Comparison of ENCODE assay signal across 21 cellular contexts in genomic region chr16:59295474-59295873, GRCh38.
DNase-seq lines count a peak whose midpoint lies in the region; ATAC-seq, FAIRE-seq and TF ChIP-seq lines count a peak whose summit lies in the region.
"Had no signal": no experiment of that assay in that cellular context is flagged by ENCODE, and none has a peak within 500 bp of the region (broad histone marks: within the 10 kb centered on the region; RNA-seq: fewer than 3 reads in every experiment).

No MANE protein-coding gene starts in this region.

- peak overlapping the region; percentile 33; the same call in 2 of the 3 replicates for H3K4me2 ChIP-seq in A549
- peak overlapping the region; percentile 65 for H3K4me2 ChIP-seq in neural progenitor cell

- H4K20me1 ChIP-seq in neural progenitor cell (ENCODE audit: low read depth) = no peaks in the 10 kb centered on the region

- H3K27me3 ChIP-seq in endodermal cell (ENCODE audit: control insufficient read depth, insufficient read depth, low read length, poor library complexity, severe bottlenecking) = no peaks in the 10 kb centered on the region
- H3K27me3 ChIP-seq in neural progenitor cell = no peaks in the 10 kb centered on the region
- H3K27me3 ChIP-seq in thyroid gland = no peaks in the 10 kb centered on the region
- H3K27me3 ChIP-seq in right atrium auricular region = no peaks in the 10 kb centered on the region
- H3K27me3 ChIP-seq: BE2C had no signal

- H3K9ac ChIP-seq in endodermal cell (ENCODE audit: extremely low read depth, low read length, poor library complexity, severe bottlenecking) = no peak overlapping the region
- no peak overlapping the region for H3K9ac ChIP-seq in neural progenitor cell
- H3K9ac ChIP-seq: GM23248 had no signal

- DNase-seq in A549 (ENCODE audit: low read depth in 1 of 2, low spot score in 1 of 2) (no peak), endodermal cell (no peak), neural progenitor cell (ENCODE audit: low spot score) (no peak), thyroid gland (no peak), right atrium auricular region (ENCODE audit: low spot score) (no peak)
- DNase-seq: 8988T; BE2C; Caco-2; CD4-positive, alpha-beta T cell; GM23248 had no signal

- H3K27ac ChIP-seq in A549 = no peak overlapping the region
- no peak overlapping the region for H3K27ac ChIP-seq in HEK293 (ENCODE audit: extremely low read depth, low read depth, low read length)
- no peak overlapping the region for H3K27ac ChIP-seq in endodermal cell (ENCODE audit: low read depth, low read length)
- peak overlapping the region; percentile 96 for H3K27ac ChIP-seq in neural progenitor cell
- no peak overlapping the region for H3K27ac ChIP-seq in thyroid gland
- H3K27ac ChIP-seq in right atrium auricular region = no peak overlapping the region
- H3K27ac ChIP-seq: C4-2B, GM23248 had no signal

- H3K4me3 Mint-ChIP-seq in endodermal cell (no peak overlapping the region), neural progenitor cell (no peak overlapping the region)
- H3K4me3 Mint-ChIP-seq: CD4-positive, alpha-beta T cell; IgD-negative memory B cell had no signal

- no peaks in the 10 kb centered on the region for H3K79me2 ChIP-seq in neural progenitor cell (ENCODE audit: low read depth)

- H3K4me3 ChIP-seq in A549 (no peak overlapping the region), HEK293 (ENCODE audit: low read depth, low read length) (no peak overlapping the region), endodermal cell (ENCODE audit: low read length) (no peak overlapping the region), neural progenitor cell (peak overlapping the region; percentile 1), thyroid gland (replicated peaks in 1 of 3) (no peak overlapping the region), right atrium auricular region (no peak overlapping the region)
- H3K4me3 ChIP-seq: GM23248, HAP-1 had no signal

- no peak for TF ChIP-seq POLR2A in A549 (IDR thresholded peaks at IDR 0.05; ENCODE audit: low read length)
- no peak for TF ChIP-seq POLR2A in thyroid gland (IDR thresholded peaks at IDR 0.05)

- H3K4me1 ChIP-seq in A549 (peaks cover 12% of the 10 kb centered on the region; the same call in 2 of the 3 replicates), HEK293 (ENCODE audit: control insufficient read depth, insufficient read depth, low read length) (no peaks in the 10 kb centered on the region), endodermal cell (ENCODE audit: control insufficient read depth, insufficient read depth, low read length) (peaks cover 13% of the 10 kb centered on the region), neural progenitor cell (peaks cover 67% of the 10 kb centered on the region), thyroid gland (no peaks in the 10 kb centered on the region), right atrium auricular region (no peaks in the 10 kb centered on the region)
- H3K4me1 ChIP-seq: BE2C, Caco-2, HAP-1 had no signal

- POLR2A ChIA-PET in A549 (lab: Yijun Ruan, JAX) (no interaction called here), HEK293 (lab: Yijun Ruan, JAX) (no interaction called here)

- H3K27me3 Mint-ChIP-seq in endodermal cell (ENCODE audit: insufficient read depth) (no peaks in the 10 kb centered on the region), neural progenitor cell (ENCODE audit: insufficient read depth, low read depth) (no peaks in the 10 kb centered on the region)
- H3K27me3 Mint-ChIP-seq: CD4-positive, alpha-beta T cell; IgD-negative memory B cell had no signal

- H3K9me3 Mint-ChIP-seq in endodermal cell (no peaks in the 10 kb centered on the region), neural progenitor cell (no peaks in the 10 kb centered on the region)

- no peak overlapping the region for H2AFZ ChIP-seq in neural progenitor cell (replicated peaks)
- H2AFZ ChIP-seq: GM23248 had no signal

- ATAC-seq in A549 (no peak), HG02981 (IDR thresholded peaks at IDR 0.05; ENCODE audit: unreplicated experiment) (no peak), HG03025 (IDR thresholded peaks at IDR 0.05; ENCODE audit: low FRiP score, unreplicated experiment) (no peak)

- no peak for TF ChIP-seq CTCF in A549 (IDR thresholded peaks at IDR 0.05)
- TF ChIP-seq CTCF in HEK293 (tag by site-specific recombination; IDR thresholded peaks at IDR 0.05) = no peak
- TF ChIP-seq CTCF in endodermal cell (conservative IDR thresholded peaks at IDR 0.05) = no peak
- TF ChIP-seq CTCF in neural progenitor cell (IDR thresholded peaks at IDR 0.05) = no peak
- no peak for TF ChIP-seq CTCF in thyroid gland (IDR thresholded peaks at IDR 0.05)
- TF ChIP-seq CTCF in right atrium auricular region (IDR thresholded peaks at IDR 0.05) = no peak

- intact Hi-C loops in thyroid gland (cut with DNase I) = no loop called here

- TF ChIP-seq EP300 in A549 (IDR thresholded peaks at IDR 0.05) = no peak

- H3K27ac Mint-ChIP-seq in endodermal cell = peak overlapping the region; percentile 52
- H3K27ac Mint-ChIP-seq in neural progenitor cell = no peak overlapping the region
- H3K27ac Mint-ChIP-seq: CD4-positive, alpha-beta T cell; IgD-negative memory B cell had no signal

- H3K4me1 Mint-ChIP-seq in endodermal cell (peaks cover 66% of the 10 kb centered on the region), neural progenitor cell (peaks cover 65% of the 10 kb centered on the region)
- H3K4me1 Mint-ChIP-seq: IgD-negative memory B cell had no signal

- H3K36me3 ChIP-seq in HEK293 (ENCODE audit: control insufficient read depth in 2 of 2, insufficient read depth in 1 of 2, low read length in 2 of 2) (no peaks in the 10 kb centered on the region), endodermal cell (ENCODE audit: control insufficient read depth, insufficient read depth, low read length) (no peaks in the 10 kb centered on the region), neural progenitor cell (no peaks in the 10 kb centered on the region), thyroid gland (no peaks in the 10 kb centered on the region), right atrium auricular region (no peaks in the 10 kb centered on the region)
- H3K36me3 ChIP-seq: BE2C, HAP-1 had no signal

- H3K36me3 Mint-ChIP-seq in endodermal cell (ENCODE audit: low read depth) = no peaks in the 10 kb centered on the region
- peaks cover 2% of the 10 kb centered on the region for H3K36me3 Mint-ChIP-seq in neural progenitor cell
- H3K36me3 Mint-ChIP-seq: IgD-negative memory B cell had no signal

- CTCF ChIA-PET in A549 (lab: Yijun Ruan, JAX) (no interaction called here), HEK293 (lab: Yijun Ruan, JAX) (interaction anchor here (0.6 kb wide), 1 partner anchor 1206 kb away, joined by 7 read pairs; no protein-coding TSS in a partner anchor)

- H3F3A ChIP-seq in neural progenitor cell (ENCODE audit: low read depth) = peaks cover 32% of the 10 kb centered on the region

- H3K9me3 ChIP-seq in A549 (no peaks in the 10 kb centered on the region), HEK293 (ENCODE audit: control insufficient read depth, insufficient read depth, low read depth, low read length) (no peaks in the 10 kb centered on the region), endodermal cell (ENCODE audit: control insufficient read depth, low read length) (no peaks in the 10 kb centered on the region), neural progenitor cell (ENCODE audit: low read depth) (no peaks in the 10 kb centered on the region), thyroid gland (no peaks in the 10 kb centered on the region), right atrium auricular region (no peaks in the 10 kb centered on the region)
- H3K9me3 ChIP-seq: BE2C, Caco-2, HAP-1 had no signal

- FAIRE-seq in A549 (lab: Jason Lieb, UNC) = no peak
- FAIRE-seq: D721Med, G401.6, GM12892, GM18507, HTR-8/SVneo had no signal

- no peak for TF ChIP-seq RAD21 in A549 (conservative IDR thresholded peaks at IDR 0.05 in 1 of 2, IDR thresholded peaks at IDR 0.05 in 1 of 2)

TF ChIP-seq in A549, 52 proteins besides CTCF, POLR2A, EP300 and RAD21 (continues in another document):
- TF ChIP-seq BHLHE40 (IDR thresholded peaks at IDR 0.05; ENCODE audit: low read depth, low read length) = no peak

TF ChIP-seq in HEK293, 187 proteins besides CTCF, POLR2A, EP300 and RAD21:
- TF ChIP-seq ZNF366 (tag by site-specific recombination; conservative IDR thresholded peaks at IDR 0.05) (peak; percentile 52; the same call in 1 of the 2 replicates), GLIS1 (tag by site-specific recombination; IDR thresholded peaks at IDR 0.05) (no peak), ZNF664 (tag by site-specific recombination; IDR thresholded peaks at IDR 0.05) (no peak), PRDM1 (tag by site-specific recombination; IDR thresholded peaks at IDR 0.05) (peak; percentile 52; the same call in 1 of the 2 replicates)
TF ChIP-seq in HEK293: peak in this region for 2.
